8 cellular contexts compared by ENCODE assay signal in the genomic region with DNA sequence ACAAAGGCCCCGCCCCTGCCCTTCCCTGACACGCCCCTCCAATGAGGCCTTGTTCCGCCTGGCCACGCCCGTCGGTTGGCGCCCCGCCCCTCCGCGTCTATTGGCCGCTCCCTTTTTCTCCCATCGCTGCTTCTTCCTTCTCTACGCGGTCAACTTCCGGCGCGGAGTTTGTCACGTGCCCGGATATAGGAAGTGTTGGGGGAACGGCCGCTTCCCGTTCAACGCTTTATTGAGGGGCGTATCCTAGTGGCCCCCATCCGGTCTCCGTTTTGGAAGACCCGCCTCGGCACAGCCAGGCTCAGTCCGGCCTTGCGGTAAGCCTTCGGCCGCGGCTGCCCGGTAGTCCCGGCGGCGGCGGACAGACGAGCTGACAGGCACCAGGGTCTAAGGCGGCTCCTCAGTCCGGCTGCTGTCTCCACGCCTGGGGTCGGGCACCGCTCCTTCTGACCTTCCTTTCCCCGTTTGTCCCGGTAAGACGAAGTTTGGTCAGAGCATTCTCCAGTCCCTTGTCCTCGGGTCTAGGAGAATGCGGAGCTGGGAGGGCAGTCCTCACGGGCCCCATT. TPM values are rescaled to one million over a fixed set of nuclear protein-coding genes. Genes with fewer than 3 reads are reported as not detected.
A peak's percentile ranks its signal among the peaks of the same experiment; 100 is the strongest.
DNase-seq lines count a peak whose midpoint lies in the region; ATAC-seq and TF ChIP-seq lines count a peak whose summit lies in the region.

A gene with protein sequence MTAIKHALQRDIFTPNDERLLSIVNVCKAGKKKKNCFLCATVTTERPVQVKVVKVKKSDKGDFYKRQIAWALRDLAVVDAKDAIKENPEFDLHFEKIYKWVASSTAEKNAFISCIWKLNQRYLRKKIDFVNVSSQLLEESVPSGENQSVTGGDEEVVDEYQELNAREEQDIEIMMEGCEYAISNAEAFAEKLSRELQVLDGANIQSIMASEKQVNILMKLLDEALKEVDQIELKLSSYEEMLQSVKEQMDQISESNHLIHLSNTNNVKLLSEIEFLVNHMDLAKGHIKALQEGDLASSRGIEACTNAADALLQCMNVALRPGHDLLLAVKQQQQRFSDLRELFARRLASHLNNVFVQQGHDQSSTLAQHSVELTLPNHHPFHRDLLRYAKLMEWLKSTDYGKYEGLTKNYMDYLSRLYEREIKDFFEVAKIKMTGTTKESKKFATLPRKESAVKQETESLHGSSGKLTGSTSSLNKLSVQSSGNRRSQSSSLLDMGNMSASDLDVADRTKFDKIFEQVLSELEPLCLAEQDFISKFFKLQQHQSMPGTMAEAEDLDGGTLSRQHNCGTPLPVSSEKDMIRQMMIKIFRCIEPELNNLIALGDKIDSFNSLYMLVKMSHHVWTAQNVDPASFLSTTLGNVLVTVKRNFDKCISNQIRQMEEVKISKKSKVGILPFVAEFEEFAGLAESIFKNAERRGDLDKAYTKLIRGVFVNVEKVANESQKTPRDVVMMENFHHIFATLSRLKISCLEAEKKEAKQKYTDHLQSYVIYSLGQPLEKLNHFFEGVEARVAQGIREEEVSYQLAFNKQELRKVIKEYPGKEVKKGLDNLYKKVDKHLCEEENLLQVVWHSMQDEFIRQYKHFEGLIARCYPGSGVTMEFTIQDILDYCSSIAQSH (plus strand): TSS at position 165 of the 563 bp plus-strand sequence. CDS start 4,676 bp downstream, outside the sequence.

- no peaks in the 10 kb centered on the region for H3K27me3 ChIP-seq in ACC112 (ENCODE audit: insufficient read depth, low read length)
- no peaks in the 10 kb centered on the region for H3K27me3 ChIP-seq in breast epithelium
- H3K27me3 ChIP-seq in skeletal muscle tissue (ENCODE audit: control insufficient read depth in 3 of 3, insufficient read depth in 3 of 3, low read length in 3 of 3): peaks cover 0 to 7% (median 0%) of the 10 kb centered on the region in 3 donors

- no peaks in the 10 kb centered on the region for H3K9me3 ChIP-seq in breast epithelium
- no peaks in the 10 kb centered on the region for H3K9me3 ChIP-seq in iPS-18c (ENCODE audit: control insufficient read depth, insufficient read depth, low read length)
- H3K9me3 ChIP-seq in skeletal muscle tissue (ENCODE audit: control insufficient read depth in 3 of 3, low read length in 3 of 3): no peaks in the 10 kb centered on the region

- peak within 1 kb of the TSS; percentile 43 for H3K27ac ChIP-seq in ACC112 (ENCODE audit: low read depth, low read length)
- H3K27ac ChIP-seq in VCaP: peak within 1 kb of the TSS; percentile 74
- H3K27ac ChIP-seq in breast epithelium: peak within 1 kb of the TSS; percentile 88 to 94
- H3K27ac ChIP-seq in skeletal muscle tissue (ENCODE audit: low read depth, low read length): peak within 1 kb of the TSS; percentile 79

- H3K36me3 ChIP-seq in ACC112 (ENCODE audit: insufficient read depth, low read length): peaks cover 7% of the 10 kb centered on the region; the same call in 1 of the 2 replicates
- H3K36me3 ChIP-seq in breast epithelium: no peaks in the 10 kb centered on the region
- peaks cover 0 to 3% (median 0%) of the 10 kb centered on the region in 3 donors for H3K36me3 ChIP-seq in skeletal muscle tissue (ENCODE audit: control insufficient read depth in 3 of 3, insufficient read depth in 3 of 3, low read length in 3 of 3)

- intact Hi-C loops in breast epithelium (cut with DNase I; ENCODE audit: low total_unique reads): no loop called here

- peaks cover 20% of the 10 kb centered on the region for H3K4me1 ChIP-seq in ACC112 (ENCODE audit: control insufficient read depth, insufficient read depth, low read length, unreplicated experiment)
- peaks cover 0 to 9% of the 10 kb centered on the region in 2 donors for H3K4me1 ChIP-seq in breast epithelium
- peaks cover 9 to 15% (median 10%) of the 10 kb centered on the region in 3 donors for H3K4me1 ChIP-seq in skeletal muscle tissue (ENCODE audit: control insufficient read depth in 3 of 3, insufficient read depth in 3 of 3, low read length in 3 of 3)

- peak within 1 kb of the TSS; percentile 82 for H3K4me3 ChIP-seq in ACC112 (ENCODE audit: low read depth, low read length)
- peak within 1 kb of the TSS; percentile 84 to 98 (median 91) for H3K4me3 ChIP-seq in breast epithelium
- peak within 1 kb of the TSS; percentile 95 for H3K4me3 ChIP-seq in iPS-18c (ENCODE audit: insufficient read depth, low read depth, low read length)
- peak within 1 kb of the TSS; percentile 84 to 98 (median 92) for H3K4me3 ChIP-seq in skeletal muscle tissue (ENCODE audit: low read length in 3 of 3)

- ATAC-seq in GM18870 (IDR thresholded peaks at IDR 0.05; ENCODE audit: unreplicated experiment) (peak; percentile 96), HG03135 (IDR thresholded peaks at IDR 0.05; ENCODE audit: unreplicated experiment) (peak; percentile 98)

- TF ChIP-seq CTCF in VCaP (conservative IDR thresholded peaks at IDR 0.05) (no peak), breast epithelium (IDR thresholded peaks at IDR 0.05) (no peak)

- DNase-seq in NCI-H2196 treated with DMSO at 0.1 percent for 48 hours (lab: John Stamatoyannopoulos, UW; ENCODE audit: unreplicated experiment) (peak; percentile 55), breast epithelium (ENCODE audit: low spot score in 2 of 2) (peak; percentile 96 to 97)

- H3K79me2 ChIP-seq in ACC112 (ENCODE audit: control insufficient read depth, insufficient read depth, low read length, unreplicated experiment): peaks cover 42% of the 10 kb centered on the region

- peak within 1 kb of the TSS; percentile 84 to 96 (median 90) for H3K9ac ChIP-seq in skeletal muscle tissue (ENCODE audit: low read depth in 1 of 3, low read length in 3 of 3)

- TF ChIP-seq POLR2A in breast epithelium (IDR thresholded peaks at IDR 0.05): peak; percentile 51

- peak within 1 kb of the TSS; percentile 83 for H2AFZ ChIP-seq in ACC112 (ENCODE audit: low read length, unreplicated experiment)

RNA-seq across cellular contexts. Expression of the gene that starts here (rescaled TPM):
- 10 to 100 TPM; 37.4 to 54.4 (median 45.6) TPM for total RNA-seq in breast epithelium
- 21.9 TPM for total RNA-seq in skeletal muscle tissue

Comparison
In these comparisons a context has a peak if more than half of its experiments do, and no peak if none do; other contexts are left out.
1. Peak in every context shown above with its lines: DNase-seq, ATAC-seq, H3K4me3 ChIP-seq and H3K27ac ChIP-seq.